7 cellular contexts compared by ENCODE assay signal in the genomic region with DNA sequence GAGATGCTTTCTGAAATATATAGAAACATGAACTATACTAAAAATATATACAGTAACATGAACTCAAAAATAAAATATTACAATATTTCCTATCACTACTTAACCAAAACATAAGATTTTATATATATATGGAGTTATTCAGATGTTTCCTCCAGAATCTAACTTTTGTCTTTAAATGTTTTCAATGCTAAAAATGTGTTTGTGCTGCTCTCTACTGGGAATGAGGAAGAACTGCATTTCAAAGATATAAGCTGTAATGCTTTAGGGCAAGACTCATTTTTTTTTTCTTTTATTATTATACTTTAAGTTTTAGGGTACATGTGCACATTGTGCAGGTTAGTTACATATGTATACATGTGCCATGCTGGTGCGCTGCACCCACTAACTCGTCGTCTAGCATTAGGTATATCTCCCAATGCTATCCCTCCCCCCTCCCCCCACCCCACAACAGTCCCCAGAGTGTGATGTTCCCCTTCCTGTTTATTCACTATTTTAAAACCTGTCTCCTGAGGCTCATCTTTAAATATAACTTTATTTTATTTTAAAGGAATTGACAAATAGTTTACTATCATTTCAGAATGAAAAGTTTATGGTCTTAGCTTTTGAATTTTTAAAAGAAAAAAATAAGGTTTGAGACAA. TPM values are rescaled to one million over a fixed set of nuclear protein-coding genes. Genes with fewer than 3 reads are reported as not detected.
DNase-seq lines count a peak whose midpoint lies in the region; ATAC-seq and TF ChIP-seq lines count a peak whose summit lies in the region.
"Not testable (repeated sequence)": the region's sequence is repeated elsewhere in the genome, so short reads cannot be mapped to it uniquely, and the experiment has no call there.

No MANE protein-coding gene starts in this region.

- not testable (repeated sequence) for H3K36me3 Mint-ChIP-seq in mesothelial cell of epicardium

- H2AFZ ChIP-seq in fibroblast of lung (ENCODE audit: low read length): not testable (repeated sequence)

- peak; percentile 24; the same call in 1 of the 2 replicates for TF ChIP-seq CTCF in WERI-Rb-1 (IDR thresholded peaks at IDR 0.05; ENCODE audit: low read depth, low read length)
- TF ChIP-seq CTCF in fibroblast of lung (conservative IDR thresholded peaks at IDR 0.05 in 1 of 2, IDR thresholded peaks at IDR 0.05 in 1 of 2; ENCODE audit: low read depth in 1 of 2, low read length in 2 of 2): peak; percentile 36 to 63
- TF ChIP-seq CTCF in mesothelial cell of epicardium (IDR thresholded peaks at IDR 0.05; ENCODE audit: unreplicated experiment): peak; percentile 63

- H3K79me2 ChIP-seq in fibroblast of lung (ENCODE audit: control insufficient read depth, insufficient read depth, low read length): not testable (repeated sequence)

- H3K4me3 Mint-ChIP-seq in mesothelial cell of epicardium: not testable (repeated sequence)

- in situ Hi-C loops in G401 (cut with HindIII; ENCODE audit: low sequenced_read_pairs): not testable (repeated sequence)

- peak; percentile 25 for DNase-seq in G401 (ENCODE audit: low spot score)
- DNase-seq in HS-27A (ENCODE audit: low read depth): peak; percentile 22
- DNase-seq in NCI-H510A treated with DMSO at 0.1 percent for 48 hours (lab: John Stamatoyannopoulos, UW): peak; percentile 76
- DNase-seq in WERI-Rb-1; mesothelial cell of epicardium (ENCODE audit: low spot score in 2 of 2, unreplicated experiment in 2 of 2): not testable (repeated sequence)
- DNase-seq in fibroblast of lung (ENCODE audit: low read depth in 2 of 2): peak; percentile 37 to 61

- not testable (repeated sequence) for H3K27me3 ChIP-seq in WERI-Rb-1 (ENCODE audit: insufficient read depth, low read depth, severe bottlenecking); fibroblast of lung (ENCODE audit: control insufficient read depth, insufficient read depth, low read length)

- H3K4me1 ChIP-seq in fibroblast of lung (ENCODE audit: control insufficient read depth, extremely low read depth, insufficient read depth, low read length): not testable (repeated sequence)

- not testable (repeated sequence) for H3K9me3 Mint-ChIP-seq in mesothelial cell of epicardium

- H3K9ac ChIP-seq in fibroblast of lung (ENCODE audit: insufficient read depth, low read length): not testable (repeated sequence)

- ATAC-seq in GM21526 (IDR thresholded peaks at IDR 0.05; ENCODE audit: low FRiP score, unreplicated experiment): peak; percentile 62

- H3K36me3 ChIP-seq in WERI-Rb-1; fibroblast of lung (ENCODE audit: control insufficient read depth, insufficient read depth, low read length): not testable (repeated sequence)

- not testable (repeated sequence) for H3K9me3 ChIP-seq in WERI-Rb-1 (ENCODE audit: severe bottlenecking); fibroblast of lung (ENCODE audit: control insufficient read depth, insufficient read depth, low read depth, low read length)

- not testable (repeated sequence) for H3K4me2 ChIP-seq in fibroblast of lung (ENCODE audit: extremely low read depth, insufficient read depth, low read length)

- not testable (repeated sequence) for H3K27ac ChIP-seq in WERI-Rb-1; fibroblast of lung (ENCODE audit: insufficient read depth, low read length)

- H3K27ac Mint-ChIP-seq in mesothelial cell of epicardium: not testable (repeated sequence)

- peaks cover 27% of the 10 kb centered on the region for H3K4me1 Mint-ChIP-seq in mesothelial cell of epicardium

- not testable (repeated sequence) for H4K20me1 ChIP-seq in fibroblast of lung (ENCODE audit: control insufficient read depth, extremely low read depth, insufficient read depth, low read length)

- H3K27me3 Mint-ChIP-seq in mesothelial cell of epicardium (ENCODE audit: low read depth): not testable (repeated sequence)

- not testable (repeated sequence) for H3K4me3 ChIP-seq in WERI-Rb-1 (ENCODE audit: low read depth, low read length); fibroblast of lung (replicated peaks in 1 of 4; ENCODE audit: control extremely low read depth in 1 of 4, insufficient read depth in 1 of 4, low read depth in 3 of 4, low read length in 4 of 4)

RNA-seq across cellular contexts. Expression of a gene that starts 29.3 kb away (rescaled TPM):
- total RNA-seq in G401 (2014; rRNA removed; shearing (Covaris generic)): 7.1 and 8.9 TPM in 2 replicates
- total RNA-seq in fibroblast of lung: 9.8 and 12.2 TPM in 2 replicates
- polyA plus RNA-seq in fibroblast of lung: 8.0 and 9.3 TPM in 2 replicates
- 4.1 and 5.0 TPM in 2 replicates for polyA plus RNA-seq in fibroblast of lung (2012)
- polyA minus RNA-seq in fibroblast of lung (ENCODE audit: low replicate concordance): 0.67 and 3.3 TPM in 2 replicates
- 9.6 to 14.4 TPM (median 10.7 TPM) in 3 replicates for total RNA-seq in mesothelial cell of epicardium

RNA-seq across cellular contexts. Expression of a gene that starts 29.3 kb away (rescaled TPM):
- 28.9 and 46.7 TPM in 2 replicates for total RNA-seq in G401 (2014; rRNA removed; shearing (Covaris generic))
- total RNA-seq in fibroblast of lung (1.0 and 9.7 TPM in 2 replicates), mesothelial cell of epicardium (13.4 to 16.1 TPM (median 15.0 TPM) in 3 replicates)
- polyA plus RNA-seq in fibroblast of lung: 8.3 and 22.5 TPM in 2 replicates
- 6.3 and 18.8 TPM in 2 replicates for polyA plus RNA-seq in fibroblast of lung (2012)
- 3.9 TPM in 1 of 2 replicates, not detected in the other for polyA minus RNA-seq in fibroblast of lung (ENCODE audit: low replicate concordance)
